ENCODE assay signal across 11 cellular contexts in the genomic region with DNA sequence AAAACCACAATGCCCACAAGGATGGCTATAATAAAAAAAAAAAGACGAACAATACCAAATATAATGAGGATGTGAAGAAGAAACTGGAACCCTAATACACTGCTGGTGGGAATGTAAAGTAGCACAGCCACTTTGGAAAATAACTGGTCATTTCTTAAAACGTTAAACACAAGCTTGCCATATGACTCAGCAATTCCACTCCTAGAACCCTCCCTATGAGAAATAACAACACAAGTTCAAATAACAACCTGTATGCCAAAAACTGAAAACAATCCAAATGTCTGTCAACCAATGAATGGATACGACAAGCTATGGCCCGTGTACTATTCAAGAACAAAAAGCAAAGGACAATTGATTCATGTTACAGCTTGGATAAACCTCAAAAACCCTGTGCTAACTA. TPM values are rescaled to one million over a fixed set of nuclear protein-coding genes. Genes with fewer than 3 reads are reported as not detected.
DNase-seq lines count a peak whose midpoint lies in the region; ATAC-seq and TF ChIP-seq lines count a peak whose summit lies in the region.
"Had no signal": no experiment of that assay in that cellular context is flagged by ENCODE, and none has a peak within 500 bp of the region (broad histone marks: within the 10 kb centered on the region; RNA-seq: fewer than 3 reads in every experiment).

No MANE protein-coding gene starts in this region.

- H4K20me1 ChIP-seq in HCT116 (ENCODE audit: insufficient read depth), result no peaks in the 10 kb centered on the region

- no peak overlapping the region for H3K4me3 ChIP-seq in ACC112 (ENCODE audit: low read depth, low read length)
- H3K4me3 ChIP-seq in HCT116 (replicated peaks in 1 of 2; ENCODE audit: low read depth in 1 of 2, low read length in 2 of 2), result no peak overlapping the region
- no peak overlapping the region for H3K4me3 ChIP-seq in body of pancreas

- TF ChIP-seq POLR2A in HCT116 (IDR thresholded peaks at IDR 0.05; ENCODE audit: borderline replicate concordance, extremely low read depth, insufficient read depth, insufficient read length), result no peak
- no peak for TF ChIP-seq POLR2A in body of pancreas (IDR thresholded peaks at IDR 0.05)

- H3K27ac ChIP-seq in ACC112 (ENCODE audit: low read depth, low read length), result peak overlapping the region; percentile 29; the same call in 1 of the 2 replicates
- no peak overlapping the region for H3K27ac ChIP-seq in HCT116 (ENCODE audit: low read depth, low read length)
- no peak overlapping the region for H3K27ac ChIP-seq in foreskin keratinocyte
- no peak overlapping the region for H3K27ac ChIP-seq in body of pancreas

- intact Hi-C loops in HCT116 (cut with micrococcal nuclease), result no loop called here
- intact Hi-C loops in body of pancreas (cut with DNase I), result no loop called here

- H3K4me1 ChIP-seq in ACC112 (ENCODE audit: control insufficient read depth, insufficient read depth, low read length, unreplicated experiment) (peaks cover 15% of the 10 kb centered on the region), HCT116 (ENCODE audit: control insufficient read depth in 1 of 2, insufficient read depth in 2 of 2, low read length in 2 of 2) (peaks cover 6 to 14% of the 10 kb centered on the region in 2 experiments; a peak in 3 of 4 replicates), foreskin keratinocyte (peaks cover 24% of the 10 kb centered on the region), body of pancreas (no peaks in the 10 kb centered on the region)

- CTCF ChIA-PET in HCT116 (lab: Charles Lee), result no interaction called here

- H3K4me2 ChIP-seq in HCT116 (ENCODE audit: low read length), result peak overlapping the region; percentile 10; the same call in 1 of the 2 replicates

- DNase-seq in HCT116 (ENCODE audit: low read depth, low spot score) (peak; percentile 7), amniotic epithelial cell (ENCODE audit: low read depth) (peak; percentile 65), foreskin keratinocyte (peak; percentile 71 to 84), body of pancreas (no peak), NCI-H2227 (lab: John Stamatoyannopoulos, UW; ENCODE audit: unreplicated experiment) (no peak)
- no peak for DNase-seq in stimulated activated CD8-positive, alpha-beta memory T cell treated with anti-CD3 and anti-CD28 coated beads, Interleukin-4, amount 100 ng/mL, for 48 hours
- DNase-seq: effector memory CD4-positive, alpha-beta T cell; NCI-H2107 had no signal

- H3K79me2 ChIP-seq in ACC112 (ENCODE audit: control insufficient read depth, insufficient read depth, low read length, unreplicated experiment) (no peaks in the 10 kb centered on the region), HCT116 (ENCODE audit: insufficient read depth, low read length) (no peaks in the 10 kb centered on the region)

- no peaks in the 10 kb centered on the region for H3K9me2 ChIP-seq in HCT116 (ENCODE audit: insufficient read depth)

- RAD21 ChIA-PET in HCT116 (lab: Charles Lee; ENCODE audit: low non-redundant PET in 1 of 2, low total read pairs in 2 of 2, uncharacterized antibody in 2 of 2, unreplicated experiment in 2 of 2), result no interaction called here

- 25 to 44% methylated on average over 4 of the region's 4 CpGs for WGBS in body of pancreas, 2 donors

- TF ChIP-seq CTCF in HCT116 (IDR thresholded peaks at IDR 0.05 in 2 of 3, conservative IDR thresholded peaks at IDR 0.05 in 1 of 3; ENCODE audit: borderline replicate concordance in 1 of 3, insufficient read depth in 1 of 3, low read depth in 2 of 3, low read length in 2 of 3) (no peak), foreskin keratinocyte (conservative IDR thresholded peaks at IDR 0.05) (peak; percentile 18), body of pancreas (IDR thresholded peaks at IDR 0.05) (no peak)

- no peak overlapping the region for H3K9ac ChIP-seq in HCT116 (ENCODE audit: low read length)

- H3K36me3 ChIP-seq in ACC112 (ENCODE audit: insufficient read depth, low read length) (no peaks in the 10 kb centered on the region), HCT116 (ENCODE audit: control insufficient read depth in 1 of 2, insufficient read depth in 2 of 2, low read length in 2 of 2) (no peaks in the 10 kb centered on the region), body of pancreas (replicated peaks in 1 of 2; ENCODE audit: insufficient read depth in 1 of 2, low read depth in 2 of 2) (no peaks in the 10 kb centered on the region)

- H3K9me3 ChIP-seq in HCT116 (ENCODE audit: control insufficient read depth in 1 of 2, insufficient read depth in 1 of 2, low read depth in 1 of 2, low read length in 2 of 2) (no peaks in the 10 kb centered on the region), body of pancreas (no peaks in the 10 kb centered on the region)

- ATAC-seq in HCT116, result no peak
- ATAC-seq in foreskin keratinocyte, result no peak
- no peak for ATAC-seq in body of pancreas
- ATAC-seq in HG03439 (IDR thresholded peaks at IDR 0.05; ENCODE audit: unreplicated experiment), result no peak
- ATAC-seq: Panc1 had no signal

- peak overlapping the region; percentile 48 for H2AFZ ChIP-seq in ACC112 (ENCODE audit: low read length, unreplicated experiment)
- peak overlapping the region; percentile 87 for H2AFZ ChIP-seq in HCT116 (ENCODE audit: low read depth, low read length, poor library complexity, severe bottlenecking)

- H3K27me3 ChIP-seq in ACC112 (ENCODE audit: insufficient read depth, low read length) (no peaks in the 10 kb centered on the region), HCT116 (ENCODE audit: insufficient read depth, low read length) (no peaks in the 10 kb centered on the region), foreskin keratinocyte (no peaks in the 10 kb centered on the region), body of pancreas (no peaks in the 10 kb centered on the region)

- POLR2A ChIA-PET in HCT116 (lab: Charles Lee), result interaction anchor here (1.5 kb wide), 1 partner anchor 25 kb away, joined by 3 read pairs; no protein-coding TSS in a partner anchor

- no peak for TF ChIP-seq RAD21 in HCT116 (IDR thresholded peaks at IDR 0.05; ENCODE audit: low read depth)

- BruUV-seq in HCT116 (replicated peaks; lab: Mats Ljungman, UMichigan), result no TSS peak

TF ChIP-seq in HCT116, 20 proteins besides CTCF, POLR2A, EP300 and RAD21:
- TF ChIP-seq YY1 (IDR thresholded peaks at IDR 0.05; ENCODE audit: extremely low read depth, insufficient replicate concordance, low read depth, low read length) (no peak), CEBPB (IDR thresholded peaks at IDR 0.05; ENCODE audit: low read depth) (no peak), FOSL1 (IDR thresholded peaks at IDR 0.05; ENCODE audit: low read depth) (peak; percentile 46; the same call in 1 of the 2 replicates), ELF1 (IDR thresholded peaks at IDR 0.05; ENCODE audit: borderline replicate concordance, low read depth) (no peak), SP1 (IDR thresholded peaks at IDR 0.05; ENCODE audit: low read depth) (no peak; the same call in none of the 2 replicates), JUND (IDR thresholded peaks at IDR 0.05) (peak; percentile 52), ZNF274 (IDR thresholded peaks at IDR 0.05; ENCODE audit: low read depth, low read length) (no peak), ZFX (IDR thresholded peaks at IDR 0.05) (no peak), SRF (IDR thresholded peaks at IDR 0.05; ENCODE audit: low read depth) (no peak), POLR2AphosphoS5 (IDR thresholded peaks at IDR 0.05; ENCODE audit: low read depth, low read length) (no peak)
- TF ChIP-seq, protein P1, sequence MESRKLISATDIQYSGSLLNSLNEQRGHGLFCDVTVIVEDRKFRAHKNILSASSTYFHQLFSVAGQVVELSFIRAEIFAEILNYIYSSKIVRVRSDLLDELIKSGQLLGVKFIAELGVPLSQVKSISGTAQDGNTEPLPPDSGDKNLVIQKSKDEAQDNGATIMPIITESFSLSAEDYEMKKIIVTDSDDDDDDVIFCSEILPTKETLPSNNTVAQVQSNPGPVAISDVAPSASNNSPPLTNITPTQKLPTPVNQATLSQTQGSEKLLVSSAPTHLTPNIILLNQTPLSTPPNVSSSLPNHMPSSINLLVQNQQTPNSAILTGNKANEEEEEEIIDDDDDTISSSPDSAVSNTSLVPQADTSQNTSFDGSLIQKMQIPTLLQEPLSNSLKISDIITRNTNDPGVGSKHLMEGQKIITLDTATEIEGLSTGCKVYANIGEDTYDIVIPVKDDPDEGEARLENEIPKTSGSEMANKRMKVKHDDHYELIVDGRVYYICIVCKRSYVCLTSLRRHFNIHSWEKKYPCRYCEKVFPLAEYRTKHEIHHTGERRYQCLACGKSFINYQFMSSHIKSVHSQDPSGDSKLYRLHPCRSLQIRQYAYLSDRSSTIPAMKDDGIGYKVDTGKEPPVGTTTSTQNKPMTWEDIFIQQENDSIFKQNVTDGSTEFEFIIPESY (IDR thresholded peaks at IDR 0.05; ENCODE audit: extremely low read depth, insufficient replicate concordance, low read length), result no peak

RNA-seq across cellular contexts. Expression of a gene that starts 7.0 kb away (rescaled TPM):
- total RNA-seq in HCT116 (2021; ENCODE audit: unreplicated experiment) (0.22 TPM), foreskin keratinocyte (0.07 and 0.27 TPM in 2 replicates), body of pancreas (under 1 TPM in 1 of 2 donors, not detected in 1; 0.26 TPM)
- polyA plus RNA-seq in HCT116 (2012), result 0.10 and 0.16 TPM in 2 replicates
- 0.02 TPM in 2 replicates for polyA plus RNA-seq in foreskin keratinocyte

RNA-seq across cellular contexts. Expression of a gene that starts 35.4 kb away (rescaled TPM):
- total RNA-seq in HCT116 (2021; ENCODE audit: unreplicated experiment) (41.1 TPM), foreskin keratinocyte (28.4 and 31.6 TPM in 2 replicates), body of pancreas (10 to 100 TPM in 1 of 2 donors, 1 to 10 TPM in 1; 9.6 to 14.5 TPM)
- polyA plus RNA-seq in HCT116 (2012), result 18.0 and 23.4 TPM in 2 replicates
- polyA plus RNA-seq in foreskin keratinocyte, result 11.0 and 13.0 TPM in 2 replicates

Comparison
In these comparisons a context has a peak if more than half of its experiments do, and no peak if none do; other contexts are left out.
1. DNase-seq: peak in HCT116 (single experiment), amniotic epithelial cell (single experiment) and foreskin keratinocyte (2 of 2); none in stimulated activated CD8-positive, alpha-beta memory T cell treated with anti-CD3 and anti-CD28 coated beads, Interleukin-4, amount 100 ng/mL, for 48 hours (single experiment), body of pancreas (0 of 4) and NCI-H2227 (single experiment).